21 cellular contexts compared by ENCODE assay signal in the genomic region with DNA sequence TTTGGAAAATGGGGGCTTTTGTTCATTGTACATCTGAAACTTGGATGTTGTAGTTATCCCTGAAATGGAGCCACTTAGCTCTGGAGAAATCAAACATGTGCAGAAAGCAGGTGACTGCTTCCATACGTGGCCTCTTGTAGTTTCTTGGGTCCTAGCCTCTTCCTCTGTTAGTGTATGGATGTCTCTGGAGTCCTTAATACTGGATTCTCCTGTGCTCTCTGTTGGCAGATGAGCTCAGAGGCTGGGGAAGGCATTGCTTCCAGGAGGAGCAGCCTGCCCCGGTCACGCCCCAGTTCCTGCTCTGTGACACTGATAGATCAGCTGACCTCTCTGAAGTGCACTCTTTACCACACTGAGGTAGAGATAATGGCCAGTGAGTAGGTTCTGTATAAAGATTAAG.
DNase-seq lines count a peak whose midpoint lies in the region; ATAC-seq and TF ChIP-seq lines count a peak whose summit lies in the region.
"Had no signal": no experiment of that assay in that cellular context is flagged by ENCODE, and none has a peak within 500 bp of the region (broad histone marks: within the 10 kb centered on the region; RNA-seq: fewer than 3 reads in every experiment).

No MANE protein-coding gene starts in this region.

- ATAC-seq in Right ventricle myocardium superior (ENCODE audit: poor library complexity): peak; percentile 45
- ATAC-seq in activated CD4-positive, alpha-beta T cell treated with anti-CD3 and anti-CD28 coated beads for 36 hours: no peak
- ATAC-seq in HG02938 (IDR thresholded peaks at IDR 0.05; ENCODE audit: unreplicated experiment): no peak
- ATAC-seq: activated CD4-positive, CD25-positive, alpha-beta regulatory T cell treated with anti-CD3 and anti-CD28 coated beads, Interleukin-2, amount 50 U/mL, for 24 hours; GM12878 had no signal

- no peak for TF ChIP-seq CTCF in right atrium auricular region (IDR thresholded peaks at IDR 0.05)
- TF ChIP-seq CTCF in GM10266 (IDR thresholded peaks at IDR 0.05; ENCODE audit: control insufficient read depth, insufficient read depth, low read depth, missing control alignments): no peak

- no peaks in the 10 kb centered on the region for H3K9me3 Mint-ChIP-seq in activated CD4-positive, alpha-beta T cell treated with anti-CD3 and anti-CD28 coated beads for 36 hours (ENCODE audit: low read depth)
- H3K9me3 Mint-ChIP-seq: activated naive CD8-positive, alpha-beta T cell treated with anti-CD3 and anti-CD28 coated beads, Interleukin-2, amount 10 ng/mL, durations not matched to agents 7 days and 5 days; CD8-positive, alpha-beta memory T cell; dendritic cell treated with granulocyte-macrophage colony-stimulating factor and Interleukin-4, amounts not matched to agents 40 ng/mL and 50 ng/mL, for 4 days; stimulated activated naive CD8-positive, alpha-beta T cell treated with anti-CD3 and anti-CD28 coated beads, Interleukin-15, Interleukin-2, amounts not matched to agents 100 ng/mL and 50 ng/mL, for 24 hours had no signal

- POLR2A ChIA-PET in activated CD4-positive, alpha-beta T cell treated with anti-CD3 and anti-CD28 coated beads for 36 hours (lab: Charles Lee): interaction anchor here (0.6 to 1.4 kb wide), 2 partner anchors 13 to 56 kb away, joined by 3 to 4 read pairs; no protein-coding TSS in a partner anchor

- H3K9me3 ChIP-seq in right atrium auricular region: no peaks in the 10 kb centered on the region

- H3K27me3 Mint-ChIP-seq in activated CD4-positive, alpha-beta T cell treated with anti-CD3 and anti-CD28 coated beads for 36 hours: no peaks in the 10 kb centered on the region
- H3K27me3 Mint-ChIP-seq: activated naive CD8-positive, alpha-beta T cell treated with anti-CD3 and anti-CD28 coated beads, Interleukin-2, amount 10 ng/mL, durations not matched to agents 7 days and 5 days; CD8-positive, alpha-beta memory T cell; stimulated activated naive CD8-positive, alpha-beta T cell treated with anti-CD3 and anti-CD28 coated beads, Interleukin-15, Interleukin-2, amounts not matched to agents 100 ng/mL and 50 ng/mL, for 24 hours had no signal

- no peak overlapping the region for H3K27ac ChIP-seq in right atrium auricular region
- H3K27ac ChIP-seq: GM23248, HL-60 had no signal

- no peak overlapping the region for H3K4me3 Mint-ChIP-seq in activated CD4-positive, alpha-beta T cell treated with anti-CD3 and anti-CD28 coated beads for 36 hours
- H3K4me3 Mint-ChIP-seq: activated naive CD8-positive, alpha-beta T cell treated with anti-CD3 and anti-CD28 coated beads, Interleukin-2, amount 10 ng/mL, durations not matched to agents 7 days and 5 days; CD8-positive, alpha-beta memory T cell; dendritic cell treated with granulocyte-macrophage colony-stimulating factor and Interleukin-4, amounts not matched to agents 40 ng/mL and 50 ng/mL, for 4 days; stimulated activated naive CD8-positive, alpha-beta T cell treated with anti-CD3 and anti-CD28 coated beads, Interleukin-15, Interleukin-2, amounts not matched to agents 100 ng/mL and 50 ng/mL, for 24 hours had no signal

- H3K4me3 ChIP-seq in right atrium auricular region: no peak overlapping the region
- H3K4me3 ChIP-seq: GM12878, GM23248 had no signal

- no peak for DNase-seq in Right ventricle myocardium superior
- no peak for DNase-seq in right atrium auricular region (ENCODE audit: low spot score)
- peak; percentile 26 to 49 for DNase-seq in NCI-H524 (lab: John Stamatoyannopoulos, UW)
- peak; percentile 45 for DNase-seq in kidney tubule cell (ENCODE audit: low spot score)
- DNase-seq in activated CD4-positive, alpha-beta T cell treated with anti-CD3 and anti-CD28 coated beads for 36 hours: no peak
- DNase-seq in DMS114 treated with DMSO at 0.1 percent for 48 hours (lab: John Stamatoyannopoulos, UW; ENCODE audit: unreplicated experiment): no peak
- DNase-seq in GM10266 (ENCODE audit: extremely low spot score): no peak
- DNase-seq: activated naive CD8-positive, alpha-beta T cell treated with anti-CD3 and anti-CD28 coated beads, Interleukin-2, amount 10 ng/mL, durations not matched to agents 7 days and 5 days; CD8-positive, alpha-beta memory T cell; GM23248; KBM-7; NCI-H1092 treated with DMSO at 0.1 percent for 48 hours; NCI-H526 treated with DMSO at 0.1 percent for 48 hours; RPMI8226; T-helper 1 cell had no signal

- H3K36me3 ChIP-seq in right atrium auricular region: no peaks in the 10 kb centered on the region

- no peaks in the 10 kb centered on the region for H3K36me3 Mint-ChIP-seq in activated CD4-positive, alpha-beta T cell treated with anti-CD3 and anti-CD28 coated beads for 36 hours (ENCODE audit: low read depth)
- H3K36me3 Mint-ChIP-seq: activated naive CD8-positive, alpha-beta T cell treated with anti-CD3 and anti-CD28 coated beads, Interleukin-2, amount 10 ng/mL, durations not matched to agents 7 days and 5 days had no signal

- intact Hi-C loops in Right ventricle myocardium superior (cut with DNase I): no loop called here
- intact Hi-C loops in activated CD4-positive, alpha-beta T cell treated with anti-CD3 and anti-CD28 coated beads for 36 hours (cut with DNase I, micrococcal nuclease): no loop called here

- no peak overlapping the region for H3K27ac Mint-ChIP-seq in activated CD4-positive, alpha-beta T cell treated with anti-CD3 and anti-CD28 coated beads for 36 hours
- H3K27ac Mint-ChIP-seq: activated naive CD8-positive, alpha-beta T cell treated with anti-CD3 and anti-CD28 coated beads, Interleukin-2, amount 10 ng/mL, durations not matched to agents 7 days and 5 days; dendritic cell treated with granulocyte-macrophage colony-stimulating factor and Interleukin-4, amounts not matched to agents 40 ng/mL and 50 ng/mL, for 4 days; stimulated activated naive CD8-positive, alpha-beta T cell treated with anti-CD3 and anti-CD28 coated beads, Interleukin-15, Interleukin-2, amounts not matched to agents 100 ng/mL and 50 ng/mL, for 24 hours had no signal

- peaks cover 0 to 12% of the 10 kb centered on the region in 2 donors for H3K4me1 ChIP-seq in right atrium auricular region

- CTCF ChIA-PET in activated CD4-positive, alpha-beta T cell treated with anti-CD3 and anti-CD28 coated beads for 36 hours (lab: Charles Lee): interaction anchor here (1.7 kb wide), 1 partner anchor 13 kb away, joined by 3 read pairs; no protein-coding TSS in a partner anchor

- peaks cover 15% of the 10 kb centered on the region for H3K4me1 Mint-ChIP-seq in activated CD4-positive, alpha-beta T cell treated with anti-CD3 and anti-CD28 coated beads for 36 hours
- H3K4me1 Mint-ChIP-seq: CD8-positive, alpha-beta memory T cell had no signal

- no peaks in the 10 kb centered on the region for H3K27me3 ChIP-seq in right atrium auricular region

Comparison
In these comparisons a context has a peak if more than half of its experiments do, and no peak if none do; other contexts are left out.
1. DNase-seq: peak in NCI-H524 (2 of 2) and kidney tubule cell (single experiment); none in Right ventricle myocardium superior (single experiment), right atrium auricular region (single experiment), activated CD4-positive, alpha-beta T cell treated with anti-CD3 and anti-CD28 coated beads for 36 hours (single experiment), DMS114 treated with DMSO at 0.1 percent for 48 hours (single experiment) and GM10266 (single experiment).